In the genomic region with DNA sequence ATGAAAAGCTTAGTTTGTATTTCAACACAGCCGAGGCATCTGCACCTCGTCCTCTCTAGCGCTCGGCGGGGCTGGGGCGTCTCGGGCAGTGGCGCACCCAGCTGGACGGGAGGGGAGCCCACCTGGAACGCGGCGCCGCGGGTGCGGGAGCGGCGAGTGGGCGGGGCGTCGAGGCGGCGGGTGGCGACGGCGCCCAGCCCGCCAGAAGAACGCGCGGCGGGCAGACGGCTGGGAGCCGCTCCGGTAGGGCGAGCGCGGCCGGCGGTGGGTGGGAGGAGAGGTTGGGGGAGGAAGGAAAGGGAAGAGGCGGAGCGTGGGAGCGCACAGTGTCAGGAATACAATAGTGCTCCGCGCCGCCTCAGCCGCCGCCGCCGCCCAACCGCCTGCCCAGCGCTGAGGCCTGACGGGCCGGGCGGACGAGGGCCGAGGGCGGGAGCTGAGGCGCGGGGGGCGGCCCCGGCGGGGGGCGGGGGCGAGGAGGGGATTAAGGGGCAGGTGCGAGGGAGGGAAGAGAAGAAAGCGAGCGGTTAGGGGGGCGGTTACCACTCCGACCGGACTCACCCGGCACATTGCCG, we compare ENCODE assay signal across 8 cellular contexts. TPM values are rescaled to one million over a fixed set of nuclear protein-coding genes. Genes with fewer than 3 reads are reported as not detected.
DNase-seq lines count a peak whose midpoint lies in the region; ATAC-seq, FAIRE-seq and TF ChIP-seq lines count a peak whose summit lies in the region.

A gene (plus strand): TSS at position 324 of the 575 bp plus-strand sequence. CDS start 72,474 bp downstream, outside the sequence.

- no peaks in the 10 kb centered on the region for H4K20me1 ChIP-seq in MM.1S (ENCODE audit: insufficient read depth, low read length)
- peaks cover 12% of the 10 kb centered on the region for H4K20me1 ChIP-seq in astrocyte (ENCODE audit: insufficient read depth, low read length)

- H3K79me2 ChIP-seq in MM.1S (ENCODE audit: low read length) (peaks cover 9% of the 10 kb centered on the region), astrocyte (ENCODE audit: insufficient read depth, low read length) (peaks cover 28% of the 10 kb centered on the region)

- H3K4me3 ChIP-seq in AG09309 (ENCODE audit: control insufficient read depth, low read depth, low read length) (peak within 1 kb of the TSS; percentile 70), MM.1S (ENCODE audit: low read length) (peak within 1 kb of the TSS; percentile 68), RWPE2 (ENCODE audit: severe bottlenecking) (peak within 1 kb of the TSS; percentile 89), astrocyte (ENCODE audit: insufficient read depth, low read depth, low read length) (peak within 1 kb of the TSS; percentile 67), right atrium auricular region (peak within 1 kb of the TSS; percentile 68 to 78)

- H3K27ac ChIP-seq in MM.1S (ENCODE audit: low read length) (no peak within 1 kb of the TSS), RWPE2 (ENCODE audit: poor library complexity, severe bottlenecking) (peak within 1 kb of the TSS; percentile 43), astrocyte (ENCODE audit: low read depth, low read length) (no peak within 1 kb of the TSS), right atrium auricular region (peak within 1 kb of the TSS; percentile 71 to 74)

- H3K27me3 ChIP-seq in MM.1S (replicated peaks; ENCODE audit: insufficient read depth, low read length) (no peaks in the 10 kb centered on the region), RWPE2 (ENCODE audit: insufficient read depth, poor library complexity, severe bottlenecking) (no peaks in the 10 kb centered on the region), astrocyte (ENCODE audit: insufficient read depth, low read length) (no peaks in the 10 kb centered on the region), right atrium auricular region (no peaks in the 10 kb centered on the region)

- ATAC-seq in GM18909 (IDR thresholded peaks at IDR 0.05; ENCODE audit: poor library complexity, unreplicated experiment) (peak; percentile 40), RWPE2 (ENCODE audit: low read depth) (peak; percentile 89), GM21737 (IDR thresholded peaks at IDR 0.05; ENCODE audit: unreplicated experiment) (no peak)

- no peak for DNase-seq in AG09309 (ENCODE audit: low read depth)
- peak; percentile 56 for DNase-seq in MM.1S
- peak; percentile 52 for DNase-seq in RWPE2 (ENCODE audit: low spot score)
- peak; percentile 58 for DNase-seq in astrocyte (ENCODE audit: low read depth)
- DNase-seq in right atrium auricular region (ENCODE audit: low spot score), result peak; percentile 62
- peak; percentile 19 to 92 (median 34) for DNase-seq in posterior cingulate gyrus

- H3K27me3 Mint-ChIP-seq in astrocyte (ENCODE audit: low read depth, unreplicated experiment), result no peaks in the 10 kb centered on the region

- H3K36me3 ChIP-seq in MM.1S (replicated peaks; ENCODE audit: insufficient read depth, low read length), result no peaks in the 10 kb centered on the region
- no peaks in the 10 kb centered on the region for H3K36me3 ChIP-seq in RWPE2 (ENCODE audit: low read depth)
- H3K36me3 ChIP-seq in astrocyte (ENCODE audit: insufficient read depth, low read length), result no peaks in the 10 kb centered on the region
- no peaks in the 10 kb centered on the region for H3K36me3 ChIP-seq in right atrium auricular region

- no peaks in the 10 kb centered on the region for H3K9me3 Mint-ChIP-seq in astrocyte (ENCODE audit: unreplicated experiment)

- H3K36me3 Mint-ChIP-seq in astrocyte (ENCODE audit: low read depth, unreplicated experiment), result no peaks in the 10 kb centered on the region

- peak within 1 kb of the TSS; percentile 84; the same call in 1 of the 2 replicates for H3K4me2 ChIP-seq in MM.1S (ENCODE audit: low read depth, low read length)
- peak within 1 kb of the TSS; percentile 96 for H3K4me2 ChIP-seq in astrocyte (ENCODE audit: low read length)

- peak within 1 kb of the TSS; percentile 97 for H3K4me3 Mint-ChIP-seq in astrocyte (ENCODE audit: unreplicated experiment)

- intact Hi-C loops in posterior cingulate gyrus (cut with DNase I), result loop anchor here (10.0 kb wide), 1 partner anchor 83 kb away; no protein-coding TSS in a partner anchor

- H3K4me1 ChIP-seq in MM.1S (ENCODE audit: low read length), result no peaks in the 10 kb centered on the region
- H3K4me1 ChIP-seq in RWPE2 (ENCODE audit: insufficient read depth, poor library complexity, severe bottlenecking), result no peaks in the 10 kb centered on the region
- H3K4me1 ChIP-seq in astrocyte (ENCODE audit: insufficient read depth, low read length), result peaks cover 6% of the 10 kb centered on the region
- H3K4me1 ChIP-seq in right atrium auricular region, result no peaks in the 10 kb centered on the region

- peaks cover 7% of the 10 kb centered on the region for H3K4me1 Mint-ChIP-seq in astrocyte (ENCODE audit: low read depth, unreplicated experiment)

- H3K9me3 ChIP-seq in MM.1S (replicated peaks; ENCODE audit: insufficient read depth, low read length) (no peaks in the 10 kb centered on the region), RWPE2 (ENCODE audit: severe bottlenecking) (no peaks in the 10 kb centered on the region), astrocyte (ENCODE audit: insufficient read depth, low read depth, low read length) (no peaks in the 10 kb centered on the region), right atrium auricular region (peaks cover 0 to 4% of the 10 kb centered on the region in 2 donors)

- 0 out of 2 replicates have a peak, but pooled peaks cover 3% of the 10 kb centered on the region for H3F3A ChIP-seq in MM.1S (ENCODE audit: insufficient read depth, low read length)

- peak within 1 kb of the TSS; percentile 61; the same call in 1 of the 2 replicates for H2AFZ ChIP-seq in MM.1S (ENCODE audit: low read length)
- peak within 1 kb of the TSS; percentile 73 for H2AFZ ChIP-seq in astrocyte (ENCODE audit: low read depth, low read length)

- peak within 1 kb of the TSS; percentile 7 for H3K27ac Mint-ChIP-seq in astrocyte (ENCODE audit: unreplicated experiment)

- no peaks in the 10 kb centered on the region for H3K9me2 ChIP-seq in MM.1S (replicated peaks; ENCODE audit: insufficient read depth, low read length)

- FAIRE-seq in astrocyte (lab: Jason Lieb, UNC), result no peak

- no peak for TF ChIP-seq CTCF in AG09309 (IDR thresholded peaks at IDR 0.05; ENCODE audit: control insufficient read depth, insufficient read depth, low read depth, low read length, missing control alignments)
- TF ChIP-seq CTCF in MM.1S (IDR thresholded peaks at IDR 0.05; ENCODE audit: low read length), result no peak
- no peak for TF ChIP-seq CTCF in RWPE2 (IDR thresholded peaks at IDR 0.05; ENCODE audit: poor library complexity, severe bottlenecking)
- TF ChIP-seq CTCF in astrocyte (IDR thresholded peaks at IDR 0.05; ENCODE audit: insufficient read depth, low read depth, low read length), result no peak
- no peak for TF ChIP-seq CTCF in right atrium auricular region (IDR thresholded peaks at IDR 0.05)

- H3K9ac ChIP-seq in MM.1S (ENCODE audit: low read length) (peak within 1 kb of the TSS; percentile 39; the same call in 1 of the 2 replicates), astrocyte (ENCODE audit: low read length) (peak within 1 kb of the TSS; percentile 76)

RNA-seq across cellular contexts. Expression of the gene that starts here (rescaled TPM):
- total RNA-seq in astrocyte (9.5 and 12.4 TPM in 2 replicates), right atrium auricular region (1 to 10 TPM; 3.8 to 3.9 TPM)

Comparison
In these comparisons a context has a peak if more than half of its experiments do, and no peak if none do; other contexts are left out.
1. H3K27ac ChIP-seq: peak in RWPE2 (single experiment) and right atrium auricular region (2 of 2); none in MM.1S (single experiment) and astrocyte (single experiment).
2. Peak in every context shown above with its lines, with median percentiles within 50 percentile points of each other: H3K4me3 ChIP-seq.